Comparison of ENCODE assay signal across 15 cellular contexts in genomic region chrX:112849010-112849409, GRCh38. TPM values are rescaled to one million over a fixed set of nuclear protein-coding genes. Genes with fewer than 3 reads are reported as not detected.
DNase-seq lines count a peak whose midpoint lies in the region; ATAC-seq, FAIRE-seq and TF ChIP-seq lines count a peak whose summit lies in the region.
"Had no signal": no experiment of that assay in that cellular context is flagged by ENCODE, and none has a peak within 500 bp of the region (broad histone marks: within the 10 kb centered on the region; RNA-seq: fewer than 3 reads in every experiment).

No MANE protein-coding gene starts in this region.

- no peak overlapping the region for H3K27ac ChIP-seq in IMR-90 (ENCODE audit: insufficient read depth, low read length)
- H3K27ac ChIP-seq in gastroesophageal sphincter: no peak overlapping the region
- no peak overlapping the region for H3K27ac ChIP-seq in Karpas-422 (ENCODE audit: low read length)
- H3K27ac ChIP-seq: Peyer's patch had no signal

- in situ Hi-C loops in IMR-90 (cut with MboI; ENCODE audit: low sequenced_read_pairs): loop anchor here (25.0 kb wide), 1 partner anchor 1162 kb away; the partner anchor contains the start of gene ALG13

- H4K5ac ChIP-seq in IMR-90 (ENCODE audit: low read depth, low read length): no peak overlapping the region

- no peaks in the 10 kb centered on the region for H3K79me2 ChIP-seq in Karpas-422 (ENCODE audit: low read length)

- H3K56ac ChIP-seq in IMR-90 (ENCODE audit: extremely low read depth, insufficient read depth, low read length): no peak overlapping the region

- no peak overlapping the region for H2BK20ac ChIP-seq in IMR-90 (ENCODE audit: low read depth, low read length)

- H3K9me1 ChIP-seq in IMR-90 (ENCODE audit: insufficient read depth, low read length): no peaks in the 10 kb centered on the region

- no peak overlapping the region for H3K4me2 ChIP-seq in IMR-90 (ENCODE audit: low read depth, low read length)
- H3K4me2 ChIP-seq in Karpas-422 (ENCODE audit: low read depth, low read length, poor library complexity, severe bottlenecking): no peak overlapping the region

- DNase-seq in AG20443 (ENCODE audit: low spot score) (peak; percentile 15), GM18507 (ENCODE audit: extremely low spot score, insufficient read length, low read depth) (no peak), IMR-90 (peak; percentile 44), mucosa of descending colon (no peak), Karpas-422 (no peak)
- no peak for DNase-seq in stimulated activated naive CD4-positive, alpha-beta T cell treated with Interleukin-2 at 50 U/mL for 16 hours (lab: John Stamatoyannopoulos, UW)
- DNase-seq: activated CD8-positive, alpha-beta memory T cell treated with anti-CD3 and anti-CD28 coated beads for 24 hours; DMS 273 treated with DMSO at 0.1 percent for 48 hours; foreskin fibroblast; naive thymus-derived CD8-positive, alpha-beta T cell; Peyer's patch; T-cell had no signal

- H3K23ac ChIP-seq in IMR-90 (ENCODE audit: low read depth, low read length): no peak overlapping the region

- TF ChIP-seq RAD21 in IMR-90 (IDR thresholded peaks at IDR 0.05; ENCODE audit: low read length): no peak

- dilution Hi-C loops in IMR-90 (cut with HindIII; ENCODE audit: low sequenced_read_pairs, unreplicated experiment): no loop called here

- peaks cover 7% of the 10 kb centered on the region for H3K27me3 ChIP-seq in IMR-90 (ENCODE audit: control insufficient read depth, insufficient read depth, low read length)
- H3K27me3 ChIP-seq in gastroesophageal sphincter: no peaks in the 10 kb centered on the region
- no peaks in the 10 kb centered on the region for H3K27me3 ChIP-seq in Karpas-422 (ENCODE audit: low read length)
- H3K27me3 ChIP-seq: Peyer's patch had no signal

- no peak overlapping the region for H4K91ac ChIP-seq in IMR-90 (ENCODE audit: insufficient read depth, low read depth, low read length)

- no peak overlapping the region for H3K4ac ChIP-seq in IMR-90 (ENCODE audit: low read depth, low read length)

- intact Hi-C loops in IMR-90 (cut with micrococcal nuclease): loop anchor here (10.0 kb wide), 1 partner anchor 194 kb away; no protein-coding TSS in a partner anchor
- intact Hi-C loops in mucosa of descending colon (cut with DNase I, micrococcal nuclease): no loop called here

- H3K9me2 ChIP-seq in Karpas-422 (replicated peaks; ENCODE audit: insufficient read depth, low read length): no peaks in the 10 kb centered on the region; the same call in 1 of the 2 replicates

- ATAC-seq in IMR-90 (ENCODE audit: low read depth): no peak
- peak; percentile 35 for ATAC-seq in gastroesophageal sphincter
- no peak for ATAC-seq in mucosa of descending colon
- no peak for ATAC-seq in GM21390 (IDR thresholded peaks at IDR 0.05; ENCODE audit: unreplicated experiment)
- ATAC-seq: naive thymus-derived CD8-positive, alpha-beta T cell; T-cell; WTC11 had no signal

- no peak overlapping the region for H2BK5ac ChIP-seq in IMR-90 (ENCODE audit: low read depth, low read length, poor library complexity, severe bottlenecking)

- H3K36me3 ChIP-seq in IMR-90 (ENCODE audit: control insufficient read depth, insufficient read depth, low read length) (no peaks in the 10 kb centered on the region), gastroesophageal sphincter (no peaks in the 10 kb centered on the region), mucosa of descending colon (ENCODE audit: low read depth) (no peaks in the 10 kb centered on the region), Karpas-422 (ENCODE audit: insufficient read depth, low read length) (no peaks in the 10 kb centered on the region)
- H3K36me3 ChIP-seq: Peyer's patch had no signal

- CTCF ChIA-PET in IMR-90 (lab: Yijun Ruan, JAX): no interaction called here

- TF ChIP-seq CTCF in IMR-90 (conservative IDR thresholded peaks at IDR 0.05; ENCODE audit: low read depth, low read length) (no peak), gastroesophageal sphincter (IDR thresholded peaks at IDR 0.05) (no peak), mucosa of descending colon (IDR thresholded peaks at IDR 0.05) (no peak)

- POLR2A ChIA-PET in IMR-90 (lab: Charles Lee; ENCODE audit: unreplicated experiment): no interaction called here

- H3K9ac ChIP-seq in IMR-90 (ENCODE audit: low read depth, low read length) (no peak overlapping the region), Karpas-422 (ENCODE audit: low read length) (no peak overlapping the region)

- H2BK15ac ChIP-seq in IMR-90 (ENCODE audit: low read depth, low read length): no peak overlapping the region

- peak; percentile 84 for FAIRE-seq in GM18507 (lab: Jason Lieb, UNC)

- H3K9me3 ChIP-seq in IMR-90 (ENCODE audit: control insufficient read depth, insufficient read depth, low read length) (no peaks in the 10 kb centered on the region), gastroesophageal sphincter (no peaks in the 10 kb centered on the region), mucosa of descending colon (no peaks in the 10 kb centered on the region), Karpas-422 (ENCODE audit: low read length) (no peaks in the 10 kb centered on the region)
- H3K9me3 ChIP-seq: Peyer's patch had no signal

- no peak overlapping the region for H2BK120ac ChIP-seq in IMR-90 (ENCODE audit: low read depth, low read length)

- BruUV-seq in IMR-90 (replicated peaks; lab: Mats Ljungman, UMichigan): no TSS peak

- H3K79me1 ChIP-seq in IMR-90 (ENCODE audit: low read depth in 1 of 2, low read length in 2 of 2): no peaks in the 10 kb centered on the region

- H4K8ac ChIP-seq in IMR-90 (ENCODE audit: low read depth in 2 of 2, low read length in 2 of 2): no peak overlapping the region

- TF ChIP-seq EP300 in gastroesophageal sphincter (IDR thresholded peaks at IDR 0.05): no peak

- TF ChIP-seq POLR2A in IMR-90 (IDR thresholded peaks at IDR 0.05; ENCODE audit: low read depth, low read length) (no peak), gastroesophageal sphincter (IDR thresholded peaks at IDR 0.05) (no peak)

- H2AK5ac ChIP-seq in IMR-90 (ENCODE audit: low read depth, low read length): no peak overlapping the region

- H4K20me1 ChIP-seq in IMR-90 (ENCODE audit: insufficient read depth, low read length) (no peaks in the 10 kb centered on the region), Karpas-422 (ENCODE audit: insufficient read depth, low read depth, low read length) (no peaks in the 10 kb centered on the region)

- H3K4me1 ChIP-seq in IMR-90 (ENCODE audit: control insufficient read depth, insufficient read depth, low read length) (no peaks in the 10 kb centered on the region; the same call in 1 of the 2 replicates), gastroesophageal sphincter (no peaks in the 10 kb centered on the region), mucosa of descending colon (ENCODE audit: low read depth) (no peaks in the 10 kb centered on the region), Karpas-422 (ENCODE audit: low read length) (no peaks in the 10 kb centered on the region)
- H3K4me1 ChIP-seq: Peyer's patch had no signal

- H3K18ac ChIP-seq in IMR-90 (ENCODE audit: low read depth, low read length): no peak overlapping the region

- H2AK9ac ChIP-seq in IMR-90 (replicated peaks; ENCODE audit: low read depth, low read length, poor library complexity): no peak overlapping the region

- H2AFZ ChIP-seq in IMR-90 (replicated peaks; ENCODE audit: low read length, poor library complexity): no peak overlapping the region
- no peak overlapping the region for H2AFZ ChIP-seq in Karpas-422 (ENCODE audit: low read length)

- H3K14ac ChIP-seq in IMR-90 (replicated peaks; ENCODE audit: low read depth, low read length): no peak overlapping the region

- H3K4me3 ChIP-seq in IMR-90 (ENCODE audit: insufficient read depth, low read depth, low read length): no peak overlapping the region
- H3K4me3 ChIP-seq in gastroesophageal sphincter: no peak overlapping the region
- H3K4me3 ChIP-seq in mucosa of descending colon: no peak overlapping the region
- H3K4me3 ChIP-seq in Karpas-422 (ENCODE audit: low read length): no peak overlapping the region
- H3K4me3 ChIP-seq: Peyer's patch had no signal

TF ChIP-seq in IMR-90, 13 proteins besides CTCF, POLR2A, EP300 and RAD21 (continues in another document):
- TF ChIP-seq MAFK (IDR thresholded peaks at IDR 0.05; ENCODE audit: low read depth, low read length) (no peak), RFX5 (IDR thresholded peaks at IDR 0.05; ENCODE audit: low read depth, low read length) (no peak), USF2 (IDR thresholded peaks at IDR 0.05; ENCODE audit: low read depth, low read length) (no peak), BHLHE40 (IDR thresholded peaks at IDR 0.05; ENCODE audit: low read depth, low read length) (no peak), RCOR1 (IDR thresholded peaks at IDR 0.05; ENCODE audit: insufficient replicate concordance, low read length) (no peak), ELK1 (IDR thresholded peaks at IDR 0.05; ENCODE audit: borderline replicate concordance, low read depth, low read length) (no peak), NFE2L2 (IDR thresholded peaks at IDR 0.05; ENCODE audit: low read depth, low read length) (no peak), MAZ (IDR thresholded peaks at IDR 0.05; ENCODE audit: borderline replicate concordance, low read depth, low read length) (no peak), CHD1 (IDR thresholded peaks at IDR 0.05; ENCODE audit: low read depth, low read length) (no peak), MXI1 (IDR thresholded peaks at IDR 0.05; ENCODE audit: borderline replicate concordance, low read depth, low read length) (no peak)

RNA-seq across cellular contexts. Expression of gene AMOT, which starts 8.4 kb away (rescaled TPM):
- 5.3 and 9.1 TPM in 2 replicates for total RNA-seq in IMR-90 (2012; rRNA removed)
- 4.7 TPM in 2 replicates for polyA plus RNA-seq in IMR-90 (2012; rRNA removed)
- 1.9 and 3.1 TPM in 2 replicates for polyA plus RNA-seq in IMR-90 (2012; cell fraction: cytosol; rRNA removed)
- 3.6 and 5.4 TPM in 2 replicates for polyA plus RNA-seq in IMR-90 (2012; cell fraction: nucleus; rRNA removed; ENCODE audit: low replicate concordance)
- total RNA-seq in gastroesophageal sphincter: 10 to 100 TPM in 2 of 4 donors, 1 to 10 TPM in 2; 6.8 to 32.3 (median 10.0) TPM
- 10 to 100 TPM; 18.1 to 26.2 (median 19.3) TPM for total RNA-seq in mucosa of descending colon
- not detected in 2 replicates for total RNA-seq in Karpas-422 (2014; rRNA removed; shearing (Covaris generic); ENCODE audit: low replicate concordance)

Comparison
In these comparisons a context has a peak if more than half of its experiments do, and no peak if none do; other contexts are left out.
1. DNase-seq: peak in AG20443 (single experiment) and IMR-90 (single experiment); none in GM18507 (single experiment), stimulated activated naive CD4-positive, alpha-beta T cell treated with Interleukin-2 at 50 U/mL for 16 hours (single experiment), mucosa of descending colon (0 of 3) and Karpas-422 (single experiment).